Comparison of ENCODE assay signal across 1 cellular context in genomic region chr3:52181543-52181942, GRCh38.
TF ChIP-seq lines count a peak whose summit lies in the region.

No MANE protein-coding gene starts in this region.

TF ChIP-seq in IMR-90, 13 proteins besides CTCF, POLR2A, EP300 and RAD21:
- no peak for TF ChIP-seq NFE2L2 (IDR thresholded peaks at IDR 0.05; ENCODE audit: low read depth, low read length)
- peak; percentile 84 for TF ChIP-seq CEBPB (IDR thresholded peaks at IDR 0.05; ENCODE audit: low read depth, low read length)
